8 cellular contexts compared by ENCODE assay signal in genomic region chr11:57296205-57296604, GRCh38. TPM values are rescaled to one million over a fixed set of nuclear protein-coding genes. Genes with fewer than 3 reads are reported as not detected.
"Had no signal": no experiment of that assay in that cellular context is flagged by ENCODE, and none has a peak within 500 bp of the region (broad histone marks: within the 10 kb centered on the region; RNA-seq: fewer than 3 reads in every experiment).

No MANE protein-coding gene starts in this region.

RNA-seq across cellular contexts. Expression of gene P2RX3, which starts 41.9 kb away (rescaled TPM):
- total RNA-seq: activated B cell treated with CpG ODN at 0.5 μM for 24 hours; activated CD4-positive, alpha-beta memory T cell treated with anti-CD3 and anti-CD28 coated beads for 36 hours; activated naive CD4-positive, alpha-beta T cell treated with anti-CD3 and anti-CD28 coated beads for 36 hours; activated naive CD4-positive, alpha-beta T cell treated with anti-CD3 and anti-CD28 coated beads, Interleukin-2, amount 50 U/mL, for 72 hours; activated T-cell treated with anti-CD3 and anti-CD28 coated beads, Interleukin-2, amount 50 U/mL, for 4 hours; activated T-helper 1 cell treated with anti-CD3 and anti-CD28 coated beads, Interleukin-12 subunit alpha, Interleukin-12 subunit beta, Interleukin-2, Interleukin-4 antibody, amounts not matched to agents 30 ng/mL and 10 ng/mL and 1 ng/mL, durations not matched to agents 14 hours and 24 hours and 36 hours; aorta; NCI-H460 had no signal

RNA-seq across cellular contexts. Expression of gene APLNR, which starts 59.2 kb away (rescaled TPM):
- total RNA-seq: activated B cell treated with CpG ODN at 0.5 μM for 24 hours; activated CD4-positive, alpha-beta memory T cell treated with anti-CD3 and anti-CD28 coated beads for 36 hours; activated naive CD4-positive, alpha-beta T cell treated with anti-CD3 and anti-CD28 coated beads for 36 hours; activated naive CD4-positive, alpha-beta T cell treated with anti-CD3 and anti-CD28 coated beads, Interleukin-2, amount 50 U/mL, for 72 hours; activated T-cell treated with anti-CD3 and anti-CD28 coated beads, Interleukin-2, amount 50 U/mL, for 4 hours; activated T-helper 1 cell treated with anti-CD3 and anti-CD28 coated beads, Interleukin-12 subunit alpha, Interleukin-12 subunit beta, Interleukin-2, Interleukin-4 antibody, amounts not matched to agents 30 ng/mL and 10 ng/mL and 1 ng/mL, durations not matched to agents 14 hours and 24 hours and 36 hours; NCI-H460 had no signal
